30 cellular contexts compared by ENCODE assay signal in genomic region chr7:153675141-153675540, GRCh38.
"Had no signal": no experiment of that assay in that cellular context is flagged by ENCODE, and none has a peak within 500 bp of the region (broad histone marks: within the 10 kb centered on the region; RNA-seq: fewer than 3 reads in every experiment).

No MANE protein-coding gene starts in this region.

- H3K4me3 Mint-ChIP-seq: activated B cell treated with CpG ODN at 0.5 μM for 24 hours; activated CD8-positive, alpha-beta memory T cell treated with anti-CD3 and anti-CD28 coated beads, Interleukin-2, amount 10 ng/mL, durations not matched to agents 7 days and 5 days; activated CD8-positive, alpha-beta T cell treated with anti-CD3 and anti-CD28 coated beads for 36 hours; activated naive CD4-positive, alpha-beta T cell treated with anti-CD3 and anti-CD28 coated beads, Interleukin-2, amount 10 ng/mL, durations not matched to agents 7 days and 5 days; activated naive CD8-positive, alpha-beta T cell treated with anti-CD3 and anti-CD28 coated beads, Interleukin-2, amount 10 ng/mL, durations not matched to agents 7 days and 5 days; effector memory CD8-positive, alpha-beta T cell; T-helper 17 cell; T-helper 2 cell treated with Interferon-gamma antibody and Interleukin-4, amounts not matched to agents 5 μg/mL and 100 μg/mL, for 36 hours had no signal

- H3K27me3 Mint-ChIP-seq: activated B cell treated with CpG ODN at 0.5 μM for 24 hours; activated CD8-positive, alpha-beta memory T cell treated with anti-CD3 and anti-CD28 coated beads, Interleukin-2, amount 10 ng/mL, durations not matched to agents 7 days and 5 days; activated CD8-positive, alpha-beta T cell treated with anti-CD3 and anti-CD28 coated beads for 36 hours; activated naive CD4-positive, alpha-beta T cell treated with anti-CD3 and anti-CD28 coated beads, Interleukin-2, amount 10 ng/mL, durations not matched to agents 7 days and 5 days; activated naive CD8-positive, alpha-beta T cell treated with anti-CD3 and anti-CD28 coated beads, Interleukin-2, amount 10 ng/mL, durations not matched to agents 7 days and 5 days; effector memory CD8-positive, alpha-beta T cell; T-helper 17 cell had no signal

- H3K27ac ChIP-seq: body of pancreas, esophagus muscularis mucosa, heart left ventricle, WERI-Rb-1 had no signal

- H3K27ac Mint-ChIP-seq: activated B cell treated with CpG ODN at 0.5 μM for 24 hours; activated CD8-positive, alpha-beta memory T cell treated with anti-CD3 and anti-CD28 coated beads, Interleukin-2, amount 10 ng/mL, durations not matched to agents 7 days and 5 days; activated CD8-positive, alpha-beta T cell treated with anti-CD3 and anti-CD28 coated beads for 36 hours; activated naive CD4-positive, alpha-beta T cell treated with anti-CD3 and anti-CD28 coated beads, Interleukin-2, amount 10 ng/mL, durations not matched to agents 7 days and 5 days; activated naive CD4-positive, alpha-beta T cell treated with anti-CD3 and anti-CD28 coated beads, Interleukin-2, amount 50 U/mL, for 72 hours; activated naive CD8-positive, alpha-beta T cell treated with anti-CD3 and anti-CD28 coated beads, Interleukin-2, amount 10 ng/mL, durations not matched to agents 7 days and 5 days; effector memory CD8-positive, alpha-beta T cell; T-helper 17 cell; T-helper 2 cell treated with Interferon-gamma antibody and Interleukin-4, amounts not matched to agents 5 μg/mL and 100 μg/mL, for 36 hours had no signal

- DNase-seq: activated B cell treated with CpG ODN at 0.5 μM for 24 hours; activated CD4-positive, alpha-beta T cell treated with anti-CD3 and anti-CD28 coated beads for 48 hours; activated CD4-positive, alpha-beta T cell treated with anti-CD3 and anti-CD28 coated beads, Interleukin-2, amount 50 U/mL, for 1 hour; activated CD4-positive, alpha-beta T cell treated with anti-CD3 and anti-CD28 coated beads, Interleukin-2, amount 50 U/mL, for 48 hours; activated CD8-positive, alpha-beta memory T cell treated with anti-CD3 and anti-CD28 coated beads, Interleukin-2, amount 10 ng/mL, durations not matched to agents 7 days and 5 days; activated CD8-positive, alpha-beta memory T cell treated with anti-CD3 and anti-CD28 coated beads, Interleukin-2, amount 50 U/mL, for 4 hours; activated CD8-positive, alpha-beta T cell treated with anti-CD3 and anti-CD28 coated beads for 36 hours; activated gamma-delta T cell; activated naive CD4-positive, alpha-beta T cell; activated naive CD4-positive, alpha-beta T cell treated with anti-CD3 and anti-CD28 coated beads, Interleukin-2, amount 10 ng/mL, durations not matched to agents 7 days and 5 days; activated naive CD8-positive, alpha-beta T cell treated with anti-CD3 and anti-CD28 coated beads, Interleukin-2, amount 10 ng/mL, durations not matched to agents 7 days and 5 days; activated T-cell treated with anti-CD3 and anti-CD28 coated beads, Interleukin-2, amount 50 U/mL, for 1 hour; activated T-cell treated with anti-CD3 and anti-CD28 coated beads, Interleukin-2, amount 50 U/mL, for 48 hours; amniotic stem cell; body of pancreas; cortex of kidney; dermis blood vessel endothelial cell; effector CD4-positive, alpha-beta T cell; effector memory CD8-positive, alpha-beta T cell; erythroblast; glutamatergic neuron; heart left ventricle; T-helper 1 cell; T-helper 17 cell; T1000; WERI-Rb-1 had no signal

- H3K27me3 ChIP-seq: body of pancreas, esophagus muscularis mucosa, heart left ventricle had no signal

- H3K36me3 Mint-ChIP-seq: activated CD8-positive, alpha-beta memory T cell treated with anti-CD3 and anti-CD28 coated beads, Interleukin-2, amount 10 ng/mL, durations not matched to agents 7 days and 5 days; activated naive CD4-positive, alpha-beta T cell treated with anti-CD3 and anti-CD28 coated beads, Interleukin-2, amount 10 ng/mL, durations not matched to agents 7 days and 5 days; activated naive CD8-positive, alpha-beta T cell treated with anti-CD3 and anti-CD28 coated beads, Interleukin-2, amount 10 ng/mL, durations not matched to agents 7 days and 5 days had no signal

- H3K4me1 Mint-ChIP-seq: activated B cell treated with CpG ODN at 0.5 μM for 24 hours; activated CD8-positive, alpha-beta memory T cell treated with anti-CD3 and anti-CD28 coated beads, Interleukin-2, amount 10 ng/mL, durations not matched to agents 7 days and 5 days; activated naive CD4-positive, alpha-beta T cell treated with anti-CD3 and anti-CD28 coated beads, Interleukin-2, amount 10 ng/mL, durations not matched to agents 7 days and 5 days; activated naive CD8-positive, alpha-beta T cell treated with anti-CD3 and anti-CD28 coated beads, Interleukin-2, amount 10 ng/mL, durations not matched to agents 7 days and 5 days; T-helper 17 cell had no signal

- H3K4me1 ChIP-seq: body of pancreas, esophagus muscularis mucosa, heart left ventricle had no signal

- ATAC-seq: activated CD4-positive, CD25-positive, alpha-beta regulatory T cell treated with anti-CD3 and anti-CD28 coated beads, Interleukin-2, amount 50 U/mL, for 24 hours; activated CD8-positive, alpha-beta memory T cell treated with anti-CD3 and anti-CD28 coated beads, Interleukin-2, amount 10 ng/mL, durations not matched to agents 7 days and 5 days; activated CD8-positive, alpha-beta T cell treated with anti-CD3 and anti-CD28 coated beads for 36 hours; activated naive CD4-positive, alpha-beta T cell treated with anti-CD3 and anti-CD28 coated beads, Interleukin-2, amount 50 U/mL, for 72 hours; body of pancreas; effector memory CD8-positive, alpha-beta T cell; heart left ventricle; T-helper 17 cell had no signal
